ENCODE assay signal across 8 cellular contexts in genomic region chr11:2901854-2902783, GRCh38. TPM values are rescaled to one million over a fixed set of nuclear protein-coding genes. Genes with fewer than 3 reads are reported as not detected.
DNase-seq lines count a peak whose midpoint lies in the region; ATAC-seq and TF ChIP-seq lines count a peak whose summit lies in the region.

No MANE protein-coding gene starts in this region.

- H3K27ac ChIP-seq in dorsolateral prefrontal cortex (peak overlapping the region in 19 of 59 donors; percentile 21 to 76 (median 48)), lower lobe of right lung (peak overlapping the region; percentile 87)

- TF ChIP-seq CTCF in BE2C (IDR thresholded peaks at IDR 0.05; ENCODE audit: low read depth, low read length) (no peak), dorsolateral prefrontal cortex (IDR thresholded peaks at IDR 0.05 in 54 of 56, conservative IDR thresholded peaks at IDR 0.05 in 2 of 56; ENCODE audit: low read depth in 1 of 56, partially characterized antibody in 56 of 56) (no peak), lower lobe of right lung (IDR thresholded peaks at IDR 0.05) (no peak)

- H3K4me3 ChIP-seq in BE2C (ENCODE audit: low read depth, low read length): peak overlapping the region; percentile 54
- peak overlapping the region; percentile 32 to 71 (median 58) for H3K4me3 ChIP-seq in dorsolateral prefrontal cortex
- H3K4me3 ChIP-seq in lower lobe of right lung: peak overlapping the region; percentile 81

- H3K4me1 ChIP-seq in BE2C (no peaks in the 10 kb centered on the region), lower lobe of right lung (peaks cover 61% of the 10 kb centered on the region)

- peak; percentile 74 for TF ChIP-seq POLR2A in GM19193 (IDR thresholded peaks at IDR 0.05; ENCODE audit: extremely low read depth, insufficient read depth, insufficient read length)

- H3K27me3 ChIP-seq in BE2C: no peaks in the 10 kb centered on the region
- H3K27me3 ChIP-seq in dorsolateral prefrontal cortex: peaks cover 0 to 35% (median 9%) of the 10 kb centered on the region in 45 donors
- no peaks in the 10 kb centered on the region for H3K27me3 ChIP-seq in lower lobe of right lung (ENCODE audit: low read depth)

- ATAC-seq in HG03378 (IDR thresholded peaks at IDR 0.05; ENCODE audit: unreplicated experiment): peak; percentile 86
- ATAC-seq in lower lobe of right lung: peak; percentile 92 to 94

- DNase-seq in BE2C (peak; percentile 88), NCI-H526 (lab: John Stamatoyannopoulos, UW) (peak; percentile 91 to 99), dorsolateral prefrontal cortex (peak; percentile 34 to 88 (median 74)), lower lobe of right lung (peak; percentile 98)
- DNase-seq in activated CD4-positive, alpha-beta T cell treated with anti-CD3 and anti-CD28 coated beads, Interleukin-2, amount 50 U/mL, for 24 hours (ENCODE audit: low read depth in 1 of 2, low spot score in 1 of 2): peak; percentile 74 to 92
- peak; percentile 85 to 97 (median 88) for DNase-seq in stimulated activated CD4-positive, alpha-beta T cell treated with anti-CD3 and anti-CD28 coated beads, TNF-alpha, amount 100 ng/mL, for 24 hours (ENCODE audit: low read depth in 3 of 3)

- intact Hi-C loops in dorsolateral prefrontal cortex (cut with DNase I): no loop called here
- intact Hi-C loops in lower lobe of right lung (cut with DNase I): no loop called here

- no peaks in the 10 kb centered on the region for H3K36me3 ChIP-seq in BE2C
- H3K36me3 ChIP-seq in lower lobe of right lung: no peaks in the 10 kb centered on the region

- H3K9me3 ChIP-seq in BE2C (no peaks in the 10 kb centered on the region), lower lobe of right lung (no peaks in the 10 kb centered on the region)

RNA-seq across cellular contexts. Expression of gene CDKN1C, which starts 16.5 kb away (rescaled TPM):
- 3.6 TPM for polyA plus RNA-seq in BE2C (2012; ENCODE audit: insufficient read depth, insufficient read length, low read depth)
- total RNA-seq in dorsolateral prefrontal cortex: 100 to 1,000 TPM in 8 of 120 experiments, 10 to 100 TPM in 112; 11.0 to 191 (median 44.8) TPM
- 39.5 TPM for total RNA-seq in lower lobe of right lung

RNA-seq across cellular contexts. Expression of gene PHLDA2, which starts 27.1 kb away (rescaled TPM):
- polyA plus RNA-seq in BE2C (2012; ENCODE audit: insufficient read depth, insufficient read length, low read depth): not detected
- 1 to 10 TPM in 104 of 120 experiments, under 1 TPM in 13, not detected in 3; 0.52 to 7.6 (median 2.4) TPM for total RNA-seq in dorsolateral prefrontal cortex
- 7.2 TPM for total RNA-seq in lower lobe of right lung
